In the genomic region with DNA sequence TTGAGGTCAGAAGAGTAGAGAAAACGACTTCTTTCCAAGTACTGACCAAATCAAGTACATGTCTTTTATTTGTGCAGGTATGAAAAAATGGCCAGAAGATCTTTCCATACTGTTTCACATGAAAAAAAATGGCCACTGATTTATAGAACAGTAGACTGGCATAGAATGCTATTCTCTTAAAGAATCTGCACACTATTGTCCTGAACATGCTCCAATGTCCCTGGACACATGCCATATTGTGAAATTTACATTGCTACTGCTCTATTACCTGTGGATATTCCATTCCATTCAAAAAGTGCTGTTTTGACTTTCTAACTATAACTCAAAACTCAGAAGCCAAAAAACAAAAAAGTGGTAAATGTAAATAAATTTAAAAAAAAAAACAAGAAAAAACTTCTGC, we compare ENCODE assay signal across 16 cellular contexts.
DNase-seq lines count a peak whose midpoint lies in the region; TF ChIP-seq lines count a peak whose summit lies in the region.
"Had no signal": no experiment of that assay in that cellular context is flagged by ENCODE, and none has a peak within 500 bp of the region (broad histone marks: within the 10 kb centered on the region; RNA-seq: fewer than 3 reads in every experiment).

No MANE protein-coding gene starts in this region.

- TF ChIP-seq CTCF in cardiac fibroblast (IDR thresholded peaks at IDR 0.05; ENCODE audit: low read depth, low read length) = no peak

- peak; percentile 95 for TF ChIP-seq EP300 in Ishikawa (IDR thresholded peaks at IDR 0.05; ENCODE audit: borderline replicate concordance)

- H3K4me3 ChIP-seq in cardiac fibroblast (replicated peaks in 1 of 2; ENCODE audit: low read depth in 2 of 2, low read length in 2 of 2) = no peak overlapping the region
- H3K4me3 ChIP-seq: GM23248 had no signal

- no peak for TF ChIP-seq RAD21 in Ishikawa (IDR thresholded peaks at IDR 0.05; ENCODE audit: low read depth)

- DNase-seq in cardiac fibroblast (ENCODE audit: low read depth in 2 of 2) = peak; percentile 29 to 62
- peak; percentile 3 for DNase-seq in fibroblast of the conjunctiva (ENCODE audit: low read depth)
- no peak for DNase-seq in T-helper 1 cell
- DNase-seq in kidney glomerular epithelial cell (lab: John Stamatoyannopoulos, UW) = no peak
- no peak for DNase-seq in GM03348 (ENCODE audit: low spot score)
- DNase-seq: C1 segment of cervical spinal cord; CD4-positive, CD25-positive, alpha-beta regulatory T cell; CD8-positive, alpha-beta memory T cell; COR-L47; DMS 273 treated with DMSO at 0.1 percent for 48 hours; DMS53; DND-41; EL; GM23248; HCEC 1CT had no signal

TF ChIP-seq in Ishikawa, 13 proteins besides CTCF, POLR2A, EP300 and RAD21:
- TF ChIP-seq TEAD4 (IDR thresholded peaks at IDR 0.05) (peak; percentile 96), USF1 (IDR thresholded peaks at IDR 0.05) (no peak), NFIC (IDR thresholded peaks at IDR 0.05) (peak; percentile 97), FOXM1 (IDR thresholded peaks at IDR 0.05; ENCODE audit: borderline replicate concordance, low read depth) (peak; percentile 86), TAF1 (IDR thresholded peaks at IDR 0.05; ENCODE audit: low read depth) (peak; percentile 24; the same call in 1 of the 2 replicates), ZBTB7A (IDR thresholded peaks at IDR 0.05; ENCODE audit: low read depth) (no peak), EGR1 (IDR thresholded peaks at IDR 0.05) (no peak), TCF12 (IDR thresholded peaks at IDR 0.05; ENCODE audit: low read depth) (peak; percentile 81), CEBPB (IDR thresholded peaks at IDR 0.05) (peak; percentile 97), CREB1 (IDR thresholded peaks at IDR 0.05; ENCODE audit: low read depth) (no peak), YY1 (IDR thresholded peaks at IDR 0.05; ENCODE audit: low read depth) (peak; percentile 72; the same call in 1 of the 2 replicates)
- TF ChIP-seq, protein P1, sequence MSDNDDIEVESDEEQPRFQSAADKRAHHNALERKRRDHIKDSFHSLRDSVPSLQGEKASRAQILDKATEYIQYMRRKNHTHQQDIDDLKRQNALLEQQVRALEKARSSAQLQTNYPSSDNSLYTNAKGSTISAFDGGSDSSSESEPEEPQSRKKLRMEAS (IDR thresholded peaks at IDR 0.05) = peak; percentile 42
- TF ChIP-seq, protein P2, sequence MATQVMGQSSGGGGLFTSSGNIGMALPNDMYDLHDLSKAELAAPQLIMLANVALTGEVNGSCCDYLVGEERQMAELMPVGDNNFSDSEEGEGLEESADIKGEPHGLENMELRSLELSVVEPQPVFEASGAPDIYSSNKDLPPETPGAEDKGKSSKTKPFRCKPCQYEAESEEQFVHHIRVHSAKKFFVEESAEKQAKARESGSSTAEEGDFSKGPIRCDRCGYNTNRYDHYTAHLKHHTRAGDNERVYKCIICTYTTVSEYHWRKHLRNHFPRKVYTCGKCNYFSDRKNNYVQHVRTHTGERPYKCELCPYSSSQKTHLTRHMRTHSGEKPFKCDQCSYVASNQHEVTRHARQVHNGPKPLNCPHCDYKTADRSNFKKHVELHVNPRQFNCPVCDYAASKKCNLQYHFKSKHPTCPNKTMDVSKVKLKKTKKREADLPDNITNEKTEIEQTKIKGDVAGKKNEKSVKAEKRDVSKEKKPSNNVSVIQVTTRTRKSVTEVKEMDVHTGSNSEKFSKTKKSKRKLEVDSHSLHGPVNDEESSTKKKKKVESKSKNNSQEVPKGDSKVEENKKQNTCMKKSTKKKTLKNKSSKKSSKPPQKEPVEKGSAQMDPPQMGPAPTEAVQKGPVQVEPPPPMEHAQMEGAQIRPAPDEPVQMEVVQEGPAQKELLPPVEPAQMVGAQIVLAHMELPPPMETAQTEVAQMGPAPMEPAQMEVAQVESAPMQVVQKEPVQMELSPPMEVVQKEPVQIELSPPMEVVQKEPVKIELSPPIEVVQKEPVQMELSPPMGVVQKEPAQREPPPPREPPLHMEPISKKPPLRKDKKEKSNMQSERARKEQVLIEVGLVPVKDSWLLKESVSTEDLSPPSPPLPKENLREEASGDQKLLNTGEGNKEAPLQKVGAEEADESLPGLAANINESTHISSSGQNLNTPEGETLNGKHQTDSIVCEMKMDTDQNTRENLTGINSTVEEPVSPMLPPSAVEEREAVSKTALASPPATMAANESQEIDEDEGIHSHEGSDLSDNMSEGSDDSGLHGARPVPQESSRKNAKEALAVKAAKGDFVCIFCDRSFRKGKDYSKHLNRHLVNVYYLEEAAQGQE (IDR thresholded peaks at IDR 0.05; ENCODE audit: low read depth) = no peak

Comparison
In these comparisons a context has a peak if more than half of its experiments do, and no peak if none do; other contexts are left out.
1. DNase-seq: peak in cardiac fibroblast (2 of 2) and fibroblast of the conjunctiva (single experiment); none in T-helper 1 cell (0 of 5), kidney glomerular epithelial cell (single experiment) and GM03348 (single experiment).